Comparison of ENCODE assay signal across 1 cellular context in the genomic region with DNA sequence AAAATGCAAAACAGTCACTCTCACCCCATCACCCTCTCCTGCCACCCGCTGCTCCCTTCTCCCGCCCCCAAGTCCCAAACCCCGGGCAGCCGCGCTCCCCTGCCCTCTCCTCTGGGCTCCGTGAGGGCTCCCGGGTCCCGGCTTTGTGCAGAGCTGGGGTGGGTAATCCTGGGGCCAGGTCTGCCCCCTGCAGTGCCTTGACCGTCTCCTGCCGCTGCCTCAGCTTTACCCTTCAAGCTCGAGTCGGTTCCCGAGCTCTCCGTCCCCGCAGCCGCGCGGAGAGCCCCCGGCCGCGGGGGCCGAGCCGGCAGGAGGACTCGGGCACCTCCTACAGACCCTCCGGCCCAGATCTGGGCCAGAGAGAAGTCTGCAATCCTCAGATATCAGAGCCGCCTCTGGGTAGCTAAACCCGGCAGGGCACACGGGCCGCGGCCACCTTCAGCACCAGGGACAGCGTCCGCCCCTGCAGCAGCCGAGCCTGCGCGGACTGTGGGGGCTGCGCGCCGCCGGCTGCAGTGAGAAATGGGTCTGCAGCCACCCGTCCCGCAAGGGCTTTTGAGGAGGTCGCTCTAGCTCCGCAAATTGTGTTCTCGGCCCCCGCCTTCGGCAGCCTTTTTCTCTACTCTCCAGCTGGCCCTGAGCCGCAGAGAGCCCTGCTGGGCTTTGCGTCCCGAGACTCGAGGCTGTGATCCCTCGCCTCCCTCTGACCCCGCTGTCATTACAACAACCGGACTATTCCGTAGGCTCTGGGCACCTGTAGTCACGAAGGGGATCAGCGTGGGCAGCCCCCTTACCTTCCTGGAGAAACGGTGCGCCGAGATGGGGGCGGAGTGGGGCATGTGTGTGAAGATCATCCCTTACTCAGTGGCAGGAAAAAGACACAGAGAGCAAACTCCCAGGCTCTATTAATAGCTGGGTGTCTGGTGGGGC.
A peak's percentile ranks its signal among the peaks of the same experiment; 100 is the strongest.
TF ChIP-seq lines count a peak whose summit lies in the region.

No MANE protein-coding gene starts in this region.

TF ChIP-seq in HepG2, 621 proteins besides CTCF, POLR2A, EP300 and RAD21 (continued from another document and continues in another):
- TF ChIP-seq, protein P1, sequence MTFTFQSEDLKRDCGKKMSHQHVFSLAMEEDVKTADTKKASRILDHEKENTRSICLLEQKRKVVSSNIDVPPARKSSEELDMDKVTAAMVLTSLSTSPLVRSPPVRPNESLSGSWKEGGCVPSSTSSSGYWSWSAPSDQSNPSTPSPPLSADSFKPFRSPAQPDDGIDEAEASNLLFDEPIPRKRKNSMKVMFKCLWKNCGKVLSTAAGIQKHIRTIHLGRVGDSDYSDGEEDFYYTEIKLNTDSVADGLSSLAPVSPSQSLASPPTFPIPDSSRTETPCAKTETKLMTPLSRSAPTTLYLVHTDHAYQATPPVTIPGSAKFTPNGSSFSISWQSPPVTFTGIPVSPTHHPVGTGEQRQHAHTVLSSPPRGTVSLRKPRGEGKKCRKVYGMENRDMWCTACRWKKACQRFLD (CRISPR knock-in tag; IDR thresholded peaks at IDR 0.05; ENCODE audit: borderline replicate concordance) = 0 out of 2 replicates have a peak, but pooled peaks have one; percentile 50
- TF ChIP-seq, protein P2, sequence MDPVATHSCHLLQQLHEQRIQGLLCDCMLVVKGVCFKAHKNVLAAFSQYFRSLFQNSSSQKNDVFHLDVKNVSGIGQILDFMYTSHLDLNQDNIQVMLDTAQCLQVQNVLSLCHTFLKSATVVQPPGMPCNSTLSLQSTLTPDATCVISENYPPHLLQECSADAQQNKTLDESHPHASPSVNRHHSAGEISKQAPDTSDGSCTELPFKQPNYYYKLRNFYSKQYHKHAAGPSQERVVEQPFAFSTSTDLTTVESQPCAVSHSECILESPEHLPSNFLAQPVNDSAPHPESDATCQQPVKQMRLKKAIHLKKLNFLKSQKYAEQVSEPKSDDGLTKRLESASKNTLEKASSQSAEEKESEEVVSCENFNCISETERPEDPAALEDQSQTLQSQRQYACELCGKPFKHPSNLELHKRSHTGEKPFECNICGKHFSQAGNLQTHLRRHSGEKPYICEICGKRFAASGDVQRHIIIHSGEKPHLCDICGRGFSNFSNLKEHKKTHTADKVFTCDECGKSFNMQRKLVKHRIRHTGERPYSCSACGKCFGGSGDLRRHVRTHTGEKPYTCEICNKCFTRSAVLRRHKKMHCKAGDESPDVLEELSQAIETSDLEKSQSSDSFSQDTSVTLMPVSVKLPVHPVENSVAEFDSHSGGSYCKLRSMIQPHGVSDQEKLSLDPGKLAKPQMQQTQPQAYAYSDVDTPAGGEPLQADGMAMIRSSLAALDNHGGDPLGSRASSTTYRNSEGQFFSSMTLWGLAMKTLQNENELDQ (CRISPR knock-in tag; IDR thresholded peaks at IDR 0.05; ENCODE audit: borderline replicate concordance) = peak; percentile 90; the same call in 1 of the 2 replicates
- TF ChIP-seq TMF1 (CRISPR knock-in tag; IDR thresholded peaks at IDR 0.05; ENCODE audit: low read depth) (0 out of 2 replicates have a peak, but pooled peaks have one; percentile 75), HOXD1 (CRISPR knock-in tag; IDR thresholded peaks at IDR 0.05) (peak; percentile 75; the same call in 1 of the 2 replicates), ARNT2 (CRISPR knock-in tag; IDR thresholded peaks at IDR 0.05; ENCODE audit: low read depth) (peak; percentile 78), ATF7 (IDR thresholded peaks at IDR 0.05) (no peak), ATF7 (CRISPR knock-in tag; IDR thresholded peaks at IDR 0.05) (no peak), NR3C1 (CRISPR knock-in tag; IDR thresholded peaks at IDR 0.05) (no peak), MEIS2 (CRISPR knock-in tag; IDR thresholded peaks at IDR 0.05) (peak; percentile 89), ISX (CRISPR knock-in tag; conservative IDR thresholded peaks at IDR 0.05) (0 out of 2 replicates have a peak, but pooled peaks have one; percentile 67), ZNF703 (CRISPR knock-in tag; IDR thresholded peaks at IDR 0.05; ENCODE audit: borderline replicate concordance) (no peak), DPF2 (CRISPR knock-in tag; IDR thresholded peaks at IDR 0.05; ENCODE audit: borderline replicate concordance, low read depth) (no peak), MZF1 (CRISPR knock-in tag; IDR thresholded peaks at IDR 0.05; ENCODE audit: borderline replicate concordance) (no peak), ZNF256 (CRISPR knock-in tag; conservative IDR thresholded peaks at IDR 0.05) (peak; percentile 74; the same call in 1 of the 2 replicates), NCOA1 (CRISPR knock-in tag; IDR thresholded peaks at IDR 0.05) (no peak), KLF9 (CRISPR knock-in tag; IDR thresholded peaks at IDR 0.05; ENCODE audit: low read depth) (no peak), SP2 (CRISPR knock-in tag; IDR thresholded peaks at IDR 0.05) (no peak), RCOR2 (CRISPR knock-in tag; IDR thresholded peaks at IDR 0.05) (no peak), SRF (IDR thresholded peaks at IDR 0.05; ENCODE audit: low read depth, low read length) (no peak), ZNF672 (CRISPR knock-in tag; IDR thresholded peaks at IDR 0.05) (no peak), TCF7L2 (IDR thresholded peaks at IDR 0.05; ENCODE audit: low read depth, low read length) (no peak), CEBPG (CRISPR knock-in tag; IDR thresholded peaks at IDR 0.05) (no peak)
- TF ChIP-seq, protein P3, sequence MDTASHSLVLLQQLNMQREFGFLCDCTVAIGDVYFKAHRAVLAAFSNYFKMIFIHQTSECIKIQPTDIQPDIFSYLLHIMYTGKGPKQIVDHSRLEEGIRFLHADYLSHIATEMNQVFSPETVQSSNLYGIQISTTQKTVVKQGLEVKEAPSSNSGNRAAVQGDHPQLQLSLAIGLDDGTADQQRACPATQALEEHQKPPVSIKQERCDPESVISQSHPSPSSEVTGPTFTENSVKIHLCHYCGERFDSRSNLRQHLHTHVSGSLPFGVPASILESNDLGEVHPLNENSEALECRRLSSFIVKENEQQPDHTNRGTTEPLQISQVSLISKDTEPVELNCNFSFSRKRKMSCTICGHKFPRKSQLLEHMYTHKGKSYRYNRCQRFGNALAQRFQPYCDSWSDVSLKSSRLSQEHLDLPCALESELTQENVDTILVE (CRISPR knock-in tag; IDR thresholded peaks at IDR 0.05) = 0 out of 2 replicates have a peak, but pooled peaks have one; percentile 49
- TF ChIP-seq, protein P4, sequence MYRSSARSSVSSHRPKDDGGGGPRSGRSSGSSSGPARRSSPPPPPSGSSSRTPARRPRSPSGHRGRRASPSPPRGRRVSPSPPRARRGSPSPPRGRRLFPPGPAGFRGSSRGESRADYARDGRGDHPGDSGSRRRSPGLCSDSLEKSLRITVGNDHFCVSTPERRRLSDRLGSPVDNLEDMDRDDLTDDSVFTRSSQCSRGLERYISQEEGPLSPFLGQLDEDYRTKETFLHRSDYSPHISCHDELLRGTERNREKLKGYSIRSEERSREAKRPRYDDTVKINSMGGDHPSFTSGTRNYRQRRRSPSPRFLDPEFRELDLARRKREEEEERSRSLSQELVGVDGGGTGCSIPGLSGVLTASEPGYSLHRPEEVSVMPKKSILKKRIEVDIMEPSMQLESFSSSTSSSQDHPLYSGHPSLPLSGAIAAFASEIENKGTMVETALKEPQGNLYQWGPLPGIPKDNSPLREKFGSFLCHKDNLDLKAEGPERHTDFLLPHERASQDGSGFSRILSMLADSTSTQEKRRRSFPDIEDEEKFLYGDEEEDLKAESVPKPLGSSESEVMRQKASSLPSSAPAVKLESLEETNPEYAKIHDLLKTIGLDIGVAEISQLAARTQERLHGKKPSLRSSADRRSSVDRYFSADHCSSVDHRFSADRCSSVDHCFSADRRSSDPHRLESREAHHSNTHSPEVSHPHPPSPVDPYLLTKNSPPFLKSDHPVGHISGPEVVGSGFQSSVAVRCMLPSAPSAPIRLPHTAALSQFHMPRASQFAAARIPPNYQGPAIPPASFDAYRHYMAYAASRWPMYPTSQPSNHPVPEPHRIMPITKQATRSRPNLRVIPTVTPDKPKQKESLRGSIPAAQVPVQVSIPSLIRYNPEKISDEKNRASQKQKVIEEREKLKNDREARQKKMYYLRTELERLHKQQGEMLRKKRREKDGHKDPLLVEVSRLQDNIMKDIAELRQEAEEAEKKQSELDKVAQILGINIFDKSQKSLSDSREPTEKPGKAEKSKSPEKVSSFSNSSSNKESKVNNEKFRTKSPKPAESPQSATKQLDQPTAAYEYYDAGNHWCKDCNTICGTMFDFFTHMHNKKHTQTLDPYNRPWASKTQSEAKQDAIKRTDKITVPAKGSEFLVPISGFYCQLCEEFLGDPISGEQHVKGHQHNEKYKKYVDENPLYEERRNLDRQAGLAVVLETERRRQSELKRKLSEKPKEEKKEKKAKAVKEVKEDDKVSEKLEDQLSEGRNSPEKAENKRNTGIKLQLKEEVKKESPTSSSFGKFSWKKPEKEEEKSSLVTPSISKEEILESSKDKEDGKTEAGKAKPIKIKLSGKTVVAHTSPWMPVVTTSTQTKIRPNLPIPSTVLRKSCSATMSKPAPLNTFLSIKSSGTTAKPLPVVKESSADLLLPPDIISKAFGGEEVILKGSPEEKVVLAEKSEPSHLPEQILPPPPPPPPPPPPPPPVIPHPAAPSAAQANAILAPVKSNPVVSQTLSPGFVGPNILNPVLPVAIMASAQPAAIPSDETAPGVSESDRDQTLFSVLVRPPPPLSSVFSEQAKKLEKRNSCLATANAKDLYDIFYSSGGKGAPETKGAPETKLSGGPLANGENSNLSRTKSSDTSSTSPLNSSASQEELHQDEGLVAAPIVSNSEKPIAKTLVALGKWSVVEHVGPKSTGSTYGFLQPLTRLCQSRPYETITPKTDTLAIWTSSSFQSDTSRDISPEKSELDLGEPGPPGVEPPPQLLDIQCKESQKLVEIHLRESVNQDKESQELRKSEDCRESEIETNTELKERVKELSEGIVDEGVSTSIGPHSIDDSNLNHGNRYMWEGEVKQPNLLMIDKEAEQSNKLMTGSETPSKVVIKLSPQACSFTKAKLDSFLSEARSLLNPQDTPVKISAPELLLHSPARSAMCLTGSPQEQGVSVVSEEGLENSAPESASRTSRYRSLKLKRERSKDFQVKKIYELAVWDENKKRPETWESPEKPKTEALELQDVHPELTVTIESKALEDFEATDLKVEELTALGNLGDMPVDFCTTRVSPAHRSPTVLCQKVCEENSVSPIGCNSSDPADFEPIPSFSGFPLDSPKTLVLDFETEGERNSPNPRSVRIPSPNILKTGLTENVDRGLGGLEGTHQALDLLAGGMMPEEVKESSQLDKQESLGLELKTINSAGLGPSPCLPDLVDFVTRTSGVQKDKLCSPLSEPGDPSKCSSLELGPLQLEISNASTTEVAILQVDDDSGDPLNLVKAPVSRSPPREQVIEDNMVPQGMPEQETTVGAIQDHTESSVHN (CRISPR knock-in tag; IDR thresholded peaks at IDR 0.05) = no peak
- TF ChIP-seq, protein P5, sequence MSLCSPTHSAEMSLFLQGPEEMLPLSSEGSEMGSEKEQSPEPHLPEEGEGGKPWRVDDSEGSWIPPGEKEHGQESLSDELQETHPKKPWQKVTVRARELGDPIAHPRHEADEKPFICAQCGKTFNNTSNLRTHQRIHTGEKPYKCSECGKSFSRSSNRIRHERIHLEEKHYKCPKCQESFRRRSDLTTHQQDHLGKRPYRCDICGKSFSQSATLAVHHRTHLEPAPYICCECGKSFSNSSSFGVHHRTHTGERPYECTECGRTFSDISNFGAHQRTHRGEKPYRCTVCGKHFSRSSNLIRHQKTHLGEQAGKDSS (CRISPR knock-in tag; IDR thresholded peaks at IDR 0.05; ENCODE audit: borderline replicate concordance, low read depth) = no peak
- TF ChIP-seq, protein P6, sequence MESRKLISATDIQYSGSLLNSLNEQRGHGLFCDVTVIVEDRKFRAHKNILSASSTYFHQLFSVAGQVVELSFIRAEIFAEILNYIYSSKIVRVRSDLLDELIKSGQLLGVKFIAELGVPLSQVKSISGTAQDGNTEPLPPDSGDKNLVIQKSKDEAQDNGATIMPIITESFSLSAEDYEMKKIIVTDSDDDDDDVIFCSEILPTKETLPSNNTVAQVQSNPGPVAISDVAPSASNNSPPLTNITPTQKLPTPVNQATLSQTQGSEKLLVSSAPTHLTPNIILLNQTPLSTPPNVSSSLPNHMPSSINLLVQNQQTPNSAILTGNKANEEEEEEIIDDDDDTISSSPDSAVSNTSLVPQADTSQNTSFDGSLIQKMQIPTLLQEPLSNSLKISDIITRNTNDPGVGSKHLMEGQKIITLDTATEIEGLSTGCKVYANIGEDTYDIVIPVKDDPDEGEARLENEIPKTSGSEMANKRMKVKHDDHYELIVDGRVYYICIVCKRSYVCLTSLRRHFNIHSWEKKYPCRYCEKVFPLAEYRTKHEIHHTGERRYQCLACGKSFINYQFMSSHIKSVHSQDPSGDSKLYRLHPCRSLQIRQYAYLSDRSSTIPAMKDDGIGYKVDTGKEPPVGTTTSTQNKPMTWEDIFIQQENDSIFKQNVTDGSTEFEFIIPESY (CRISPR knock-in tag; IDR thresholded peaks at IDR 0.05) = no peak
- TF ChIP-seq, protein P7, sequence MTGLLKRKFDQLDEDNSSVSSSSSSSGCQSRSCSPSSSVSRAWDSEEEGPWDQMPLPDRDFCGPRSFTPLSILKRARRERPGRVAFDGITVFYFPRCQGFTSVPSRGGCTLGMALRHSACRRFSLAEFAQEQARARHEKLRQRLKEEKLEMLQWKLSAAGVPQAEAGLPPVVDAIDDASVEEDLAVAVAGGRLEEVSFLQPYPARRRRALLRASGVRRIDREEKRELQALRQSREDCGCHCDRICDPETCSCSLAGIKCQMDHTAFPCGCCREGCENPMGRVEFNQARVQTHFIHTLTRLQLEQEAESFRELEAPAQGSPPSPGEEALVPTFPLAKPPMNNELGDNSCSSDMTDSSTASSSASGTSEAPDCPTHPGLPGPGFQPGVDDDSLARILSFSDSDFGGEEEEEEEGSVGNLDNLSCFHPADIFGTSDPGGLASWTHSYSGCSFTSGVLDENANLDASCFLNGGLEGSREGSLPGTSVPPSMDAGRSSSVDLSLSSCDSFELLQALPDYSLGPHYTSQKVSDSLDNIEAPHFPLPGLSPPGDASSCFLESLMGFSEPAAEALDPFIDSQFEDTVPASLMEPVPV (CRISPR knock-in tag; IDR thresholded peaks at IDR 0.05) = no peak
- TF ChIP-seq, protein P8, sequence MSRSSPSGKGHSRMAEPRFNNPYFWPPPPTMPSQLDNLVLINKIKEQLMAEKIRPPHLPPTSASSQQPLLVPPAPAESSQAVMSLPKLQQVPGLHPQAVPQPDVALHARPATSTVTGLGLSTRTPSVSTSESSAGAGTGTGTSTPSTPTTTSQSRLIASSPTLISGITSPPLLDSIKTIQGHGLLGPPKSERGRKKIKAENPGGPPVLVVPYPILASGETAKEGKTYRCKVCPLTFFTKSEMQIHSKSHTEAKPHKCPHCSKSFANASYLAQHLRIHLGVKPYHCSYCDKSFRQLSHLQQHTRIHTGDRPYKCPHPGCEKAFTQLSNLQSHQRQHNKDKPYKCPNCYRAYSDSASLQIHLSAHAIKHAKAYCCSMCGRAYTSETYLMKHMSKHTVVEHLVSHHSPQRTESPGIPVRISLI (CRISPR knock-in tag; IDR thresholded peaks at IDR 0.05; ENCODE audit: borderline replicate concordance) = no peak
- TF ChIP-seq, protein P9, sequence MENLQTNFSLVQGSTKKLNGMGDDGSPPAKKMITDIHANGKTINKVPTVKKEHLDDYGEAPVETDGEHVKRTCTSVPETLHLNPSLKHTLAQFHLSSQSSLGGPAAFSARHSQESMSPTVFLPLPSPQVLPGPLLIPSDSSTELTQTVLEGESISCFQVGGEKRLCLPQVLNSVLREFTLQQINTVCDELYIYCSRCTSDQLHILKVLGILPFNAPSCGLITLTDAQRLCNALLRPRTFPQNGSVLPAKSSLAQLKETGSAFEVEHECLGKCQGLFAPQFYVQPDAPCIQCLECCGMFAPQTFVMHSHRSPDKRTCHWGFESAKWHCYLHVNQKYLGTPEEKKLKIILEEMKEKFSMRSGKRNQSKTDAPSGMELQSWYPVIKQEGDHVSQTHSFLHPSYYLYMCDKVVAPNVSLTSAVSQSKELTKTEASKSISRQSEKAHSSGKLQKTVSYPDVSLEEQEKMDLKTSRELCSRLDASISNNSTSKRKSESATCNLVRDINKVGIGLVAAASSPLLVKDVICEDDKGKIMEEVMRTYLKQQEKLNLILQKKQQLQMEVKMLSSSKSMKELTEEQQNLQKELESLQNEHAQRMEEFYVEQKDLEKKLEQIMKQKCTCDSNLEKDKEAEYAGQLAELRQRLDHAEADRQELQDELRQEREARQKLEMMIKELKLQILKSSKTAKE (CRISPR knock-in tag; IDR thresholded peaks at IDR 0.05; ENCODE audit: borderline replicate concordance) = peak; percentile 56; the same call in 1 of the 2 replicates
